In the genomic region with DNA sequence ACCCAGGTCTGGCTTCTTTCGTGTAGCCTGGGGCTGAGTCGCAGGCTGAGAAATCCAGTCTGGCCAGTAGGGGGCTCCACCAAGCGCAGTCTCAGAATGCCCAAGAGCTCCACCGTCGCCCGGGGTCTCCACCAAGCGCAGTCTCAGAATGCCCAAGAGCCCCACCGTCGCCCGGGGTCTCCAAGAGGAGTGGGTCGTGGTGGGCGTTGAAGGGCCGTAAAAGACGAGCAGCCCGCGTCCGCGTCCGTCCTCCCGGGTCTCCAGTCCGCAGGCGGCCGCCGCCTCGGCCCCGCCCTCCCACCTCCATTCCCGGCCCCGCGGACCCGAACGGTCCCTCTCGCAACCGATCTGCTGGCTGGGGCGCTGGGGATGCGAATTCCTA, we compare ENCODE assay signal across 8 cellular contexts. TPM values are rescaled to one million over a fixed set of nuclear protein-coding genes. Genes with fewer than 3 reads are reported as not detected.
DNase-seq lines count a peak whose midpoint lies in the region; ATAC-seq, FAIRE-seq and TF ChIP-seq lines count a peak whose summit lies in the region.

No MANE protein-coding gene starts in this region.

- H4K20me1 ChIP-seq in DND-41 (ENCODE audit: insufficient read depth, low read length), result no peaks in the 10 kb centered on the region

- peak overlapping the region; percentile 100 for H3K4me2 ChIP-seq in DND-41 (ENCODE audit: insufficient read depth, low read length)

- H2AFZ ChIP-seq in DND-41 (ENCODE audit: low read depth, low read length), result peak overlapping the region; percentile 98

- H3K4me3 ChIP-seq in DND-41 (ENCODE audit: low read depth in 1 of 2, low read length in 2 of 2), result peak overlapping the region; percentile 68 to 93
- H3K4me3 ChIP-seq in fibroblast of villous mesenchyme (ENCODE audit: low read depth, low read length), result peak overlapping the region; percentile 95

- H3K36me3 Mint-ChIP-seq in IgD-negative memory B cell (no peaks in the 10 kb centered on the region), neural crest cell (ENCODE audit: low read depth) (no peaks in the 10 kb centered on the region)

- ATAC-seq in DND-41 (ENCODE audit: insufficient read depth, low read depth) (peak; percentile 74), GM21619 (IDR thresholded peaks at IDR 0.05; ENCODE audit: unreplicated experiment) (peak; percentile 43)
- ATAC-seq in stimulated activated naive CD8-positive, alpha-beta T cell treated with anti-CD3 and anti-CD28 coated beads, Interleukin-15, amount 100 ng/mL, for 72 hours, result peak; percentile 63

- no peaks in the 10 kb centered on the region for H3K9me3 ChIP-seq in DND-41 (ENCODE audit: insufficient read depth, low read length, severe bottlenecking)

- DNase-seq in DND-41 (peak; percentile 85), RCC 7860 (ENCODE audit: low spot score) (peak; percentile 70), fibroblast of villous mesenchyme (ENCODE audit: low read depth) (peak; percentile 87), neural crest cell (ENCODE audit: low read depth, low spot score) (peak; percentile 95)
- peak; percentile 95 for DNase-seq in activated effector memory CD4-positive, alpha-beta T cell treated with anti-CD3 and anti-CD28 coated beads, Interleukin-2, amount 50 U/mL, for 16 hours
- DNase-seq in stimulated activated naive CD8-positive, alpha-beta T cell treated with anti-CD3 and anti-CD28 coated beads, Interleukin-15, amount 100 ng/mL, for 72 hours, result peak; percentile 88 to 89

- H3K4me3 Mint-ChIP-seq in IgD-negative memory B cell, result peak overlapping the region; percentile 88 to 97 (median 96)
- H3K4me3 Mint-ChIP-seq in neural crest cell, result peak overlapping the region; percentile 91
- peak overlapping the region; percentile 80 to 92 for H3K4me3 Mint-ChIP-seq in stimulated activated naive CD8-positive, alpha-beta T cell treated with anti-CD3 and anti-CD28 coated beads, Interleukin-15, amount 100 ng/mL, for 72 hours

- H3K79me2 ChIP-seq in DND-41 (ENCODE audit: insufficient read depth, low read length), result no peaks in the 10 kb centered on the region

- peaks cover 35% of the 10 kb centered on the region for H3K4me1 ChIP-seq in DND-41 (ENCODE audit: insufficient read depth, low read length)

- peak overlapping the region; percentile 89 for H3K9ac ChIP-seq in DND-41 (ENCODE audit: low read depth, low read length)

- no peaks in the 10 kb centered on the region for H3K36me3 ChIP-seq in DND-41 (ENCODE audit: insufficient read depth, low read length)

- no peaks in the 10 kb centered on the region for H3K27me3 ChIP-seq in DND-41 (ENCODE audit: insufficient read depth, low read length, poor library complexity)

- peak; percentile 86 for TF ChIP-seq CTCF in DND-41 (IDR thresholded peaks at IDR 0.05; ENCODE audit: borderline replicate concordance, extremely low read depth, low read length, poor library complexity, severe bottlenecking)
- TF ChIP-seq CTCF in fibroblast of villous mesenchyme (IDR thresholded peaks at IDR 0.05; ENCODE audit: insufficient read depth, low read depth, low read length), result peak; percentile 87
- peak; percentile 94 for TF ChIP-seq CTCF in neural crest cell (conservative IDR thresholded peaks at IDR 0.05)

- peak overlapping the region; percentile 20; the same call in 1 of the 2 replicates for H3K27ac ChIP-seq in DND-41 (ENCODE audit: low read length)

- H3K27me3 Mint-ChIP-seq in IgD-negative memory B cell (no peaks in the 10 kb centered on the region), neural crest cell (ENCODE audit: low read depth) (no peaks in the 10 kb centered on the region)
- H3K27me3 Mint-ChIP-seq in stimulated activated naive CD8-positive, alpha-beta T cell treated with anti-CD3 and anti-CD28 coated beads, Interleukin-15, amount 100 ng/mL, for 72 hours, result no peaks in the 10 kb centered on the region

- peak overlapping the region; percentile 92 to 96 (median 96) for H3K27ac Mint-ChIP-seq in IgD-negative memory B cell
- H3K27ac Mint-ChIP-seq in neural crest cell (ENCODE audit: unreplicated experiment), result no peak overlapping the region
- H3K27ac Mint-ChIP-seq in stimulated activated naive CD8-positive, alpha-beta T cell treated with anti-CD3 and anti-CD28 coated beads, Interleukin-15, amount 100 ng/mL, for 72 hours, result peak overlapping the region; percentile 97

- no peak for FAIRE-seq in RCC 7860 (lab: Jason Lieb, UNC)

- H3K4me1 Mint-ChIP-seq in IgD-negative memory B cell, result peaks cover 16 to 41% (median 20%) of the 10 kb centered on the region in 3 donors
- H3K4me1 Mint-ChIP-seq in neural crest cell, result peaks cover 18% of the 10 kb centered on the region
- peaks cover 44% of the 10 kb centered on the region for H3K4me1 Mint-ChIP-seq in stimulated activated naive CD8-positive, alpha-beta T cell treated with anti-CD3 and anti-CD28 coated beads, Interleukin-15, amount 100 ng/mL, for 72 hours

- no peaks in the 10 kb centered on the region for H3K9me3 Mint-ChIP-seq in IgD-negative memory B cell
- H3K9me3 Mint-ChIP-seq in neural crest cell, result no peaks in the 10 kb centered on the region
- H3K9me3 Mint-ChIP-seq in stimulated activated naive CD8-positive, alpha-beta T cell treated with anti-CD3 and anti-CD28 coated beads, Interleukin-15, amount 100 ng/mL, for 72 hours, result no peaks in the 10 kb centered on the region

RNA-seq across cellular contexts. Expression of a gene that starts 0.9 kb away (rescaled TPM):
- 51.3 TPM for polyA plus RNA-seq in IgD-negative memory B cell
- total RNA-seq in fibroblast of villous mesenchyme (71.7 and 96.3 TPM in 2 replicates), neural crest cell (61.7 and 64.7 TPM in 2 replicates)

RNA-seq across cellular contexts. Expression of a gene that starts 17.7 kb away (rescaled TPM):
- 0.38 TPM for polyA plus RNA-seq in IgD-negative memory B cell
- 1.3 and 2.2 TPM in 2 replicates for total RNA-seq in fibroblast of villous mesenchyme
- 15.0 and 15.5 TPM in 2 replicates for total RNA-seq in neural crest cell

RNA-seq across cellular contexts. Expression of a gene that starts 28.4 kb away (rescaled TPM):
- polyA plus RNA-seq in IgD-negative memory B cell, result 0.80 TPM
- 0.32 TPM in 1 of 2 replicates, not detected in the other for total RNA-seq in fibroblast of villous mesenchyme
- total RNA-seq in neural crest cell, result not detected in 2 replicates

Comparison
In these comparisons a context has a peak if more than half of its experiments do, and no peak if none do; other contexts are left out.
1. Peak in every context shown above with its lines: DNase-seq, ATAC-seq, H3K4me3 ChIP-seq and H3K27ac ChIP-seq.